ENCODE assay signal across 17 cellular contexts in genomic region chr19:33434090-33434885, GRCh38.
"Had no signal": no experiment of that assay in that cellular context is flagged by ENCODE, and none has a peak within 500 bp of the region (broad histone marks: within the 10 kb centered on the region; RNA-seq: fewer than 3 reads in every experiment).

No MANE protein-coding gene starts in this region.

- ATAC-seq: activated CD4-positive, CD25-positive, alpha-beta regulatory T cell treated with anti-CD3 and anti-CD28 coated beads, Interleukin-2, amount 50 U/mL, for 24 hours; esophagus mucosa; naive thymus-derived CD4-positive, alpha-beta T cell had no signal

- H3K27ac Mint-ChIP-seq: activated T-helper 1 cell treated with anti-CD3 and anti-CD28 coated beads, Interleukin-12 subunit alpha, Interleukin-12 subunit beta, Interleukin-2, Interleukin-4 antibody, amounts not matched to agents 30 ng/mL and 10 ng/mL and 1 ng/mL, durations not matched to agents 14 hours and 24 hours and 36 hours; T-helper 2 cell treated with Interferon-gamma antibody and Interleukin-4, amounts not matched to agents 5 μg/mL and 100 μg/mL, for 36 hours had no signal

- FAIRE-seq: endometrium had no signal

- H3K36me3 ChIP-seq: vagina had no signal

- H3K27ac ChIP-seq: skin epidermis, tibial nerve, vagina had no signal

- H3K4me3 ChIP-seq: lung, skin epidermis, tibial nerve, vagina had no signal

- H3K4me3 Mint-ChIP-seq: activated T-helper 1 cell treated with anti-CD3 and anti-CD28 coated beads, Interleukin-12 subunit alpha, Interleukin-12 subunit beta, Interleukin-2, Interleukin-4 antibody, amounts not matched to agents 30 ng/mL and 10 ng/mL and 1 ng/mL, durations not matched to agents 14 hours and 24 hours and 36 hours; T-helper 2 cell treated with Interferon-gamma antibody and Interleukin-4, amounts not matched to agents 5 μg/mL and 100 μg/mL, for 36 hours had no signal

- DNase-seq: activated naive CD4-positive, alpha-beta T cell treated with Interleukin-2 at 50 U/mL for 16 hours; anterior cingulate cortex; hypothalamus; naive thymus-derived CD4-positive, alpha-beta T cell; retina; stimulated activated CD4-positive, alpha-beta T cell treated with anti-CD3 and anti-CD28 coated beads, Interleukin-4, amount 100 ng/mL, for 24 hours; stimulated activated naive CD4-positive, alpha-beta T cell treated with Interleukin-2 at 50 U/mL for 16 hours; SW 1271 had no signal

- H3K4me1 ChIP-seq: tibial nerve, vagina had no signal

- H3K27me3 ChIP-seq: tibial nerve, vagina had no signal

- H3K9me3 Mint-ChIP-seq: activated T-helper 1 cell treated with anti-CD3 and anti-CD28 coated beads, Interleukin-12 subunit alpha, Interleukin-12 subunit beta, Interleukin-2, Interleukin-4 antibody, amounts not matched to agents 30 ng/mL and 10 ng/mL and 1 ng/mL, durations not matched to agents 14 hours and 24 hours and 36 hours; T-helper 2 cell treated with Interferon-gamma antibody and Interleukin-4, amounts not matched to agents 5 μg/mL and 100 μg/mL, for 36 hours had no signal

- H3K36me3 Mint-ChIP-seq: naive thymus-derived CD4-positive, alpha-beta T cell had no signal

- H3K9me3 ChIP-seq: tibial nerve, vagina had no signal
